In the genomic region with DNA sequence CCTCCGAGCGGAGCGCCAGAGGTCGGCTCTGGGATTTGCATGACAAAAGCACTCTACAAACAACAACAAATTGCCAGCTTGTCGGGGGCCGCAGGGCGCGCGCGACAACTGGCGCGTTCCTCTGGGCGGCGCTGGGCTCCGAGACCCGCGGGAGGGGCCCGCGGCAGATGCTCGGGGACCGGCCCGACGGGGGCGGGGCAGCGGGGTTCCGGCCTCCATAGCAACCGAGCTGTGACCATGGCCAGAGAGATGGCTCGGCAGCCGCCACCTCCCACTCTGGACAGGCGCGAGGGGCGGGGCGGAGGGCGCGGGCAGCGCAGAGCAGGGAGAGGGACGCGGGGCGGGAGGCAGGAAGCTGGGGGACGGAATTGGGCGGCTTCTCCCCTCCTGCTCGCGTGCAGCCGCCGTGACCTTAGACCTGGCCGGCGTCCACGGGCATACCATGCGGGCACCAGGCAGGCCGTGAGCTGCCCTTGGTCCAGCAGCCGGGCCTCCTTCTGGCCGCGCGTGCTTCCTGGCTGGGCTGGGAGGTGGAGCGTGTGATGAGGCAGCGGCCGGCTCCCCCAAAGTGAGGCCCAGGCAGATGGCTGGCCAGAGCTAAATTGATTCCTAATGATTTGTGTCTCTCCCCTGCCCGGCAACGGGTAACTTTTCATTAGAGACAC, we compare ENCODE assay signal across 8 cellular contexts.
A peak's percentile ranks its signal among the peaks of the same experiment; 100 is the strongest.
DNase-seq lines count a peak whose midpoint lies in the region; ATAC-seq and TF ChIP-seq lines count a peak whose summit lies in the region.

No MANE protein-coding gene starts in this region.

- POLR2A ChIA-PET in activated B cell treated with CpG ODN at 0.5 μM for 24 hours (lab: Charles Lee) = no interaction called here

- DNase-seq in ELF-1 (ENCODE audit: low read depth, low spot score) = peak; percentile 93
- peak; percentile 84 for DNase-seq in NCI-H1105 (lab: John Stamatoyannopoulos, UW)
- DNase-seq in activated B cell treated with CpG ODN at 0.5 μM for 24 hours = no peak
- DNase-seq in Right ventricle myocardium superior = peak; percentile 88
- DNase-seq in nucleus accumbens (lab: John Stamatoyannopoulos, UW) = peak; percentile 25 to 93 (median 84)
- no peak for DNase-seq in effector CD4-positive, alpha-beta T cell

- no peak for ATAC-seq in activated B cell treated with CpG ODN at 0.5 μM for 24 hours (ENCODE audit: low read depth)
- ATAC-seq in Right ventricle myocardium superior (ENCODE audit: poor library complexity) = peak; percentile 96
- no peak for ATAC-seq in HG02588 (IDR thresholded peaks at IDR 0.05; ENCODE audit: unreplicated experiment)
- ATAC-seq in HG03457 (IDR thresholded peaks at IDR 0.05; ENCODE audit: unreplicated experiment) = no peak

- peaks cover 9% of the 10 kb centered on the region for H3K4me1 Mint-ChIP-seq in activated B cell treated with CpG ODN at 0.5 μM for 24 hours

- no peak overlapping the region for H3K27ac Mint-ChIP-seq in activated B cell treated with CpG ODN at 0.5 μM for 24 hours

- TF ChIP-seq CTCF in activated B cell treated with CpG ODN at 0.5 μM for 24 hours (IDR thresholded peaks at IDR 0.05) = no peak

- peak overlapping the region; percentile 19 for H3K4me3 Mint-ChIP-seq in activated B cell treated with CpG ODN at 0.5 μM for 24 hours

- no peaks in the 10 kb centered on the region for H3K9me3 Mint-ChIP-seq in activated B cell treated with CpG ODN at 0.5 μM for 24 hours

- CTCF ChIA-PET in activated B cell treated with CpG ODN at 0.5 μM for 24 hours (lab: Charles Lee) = no interaction called here

- H3K27me3 Mint-ChIP-seq in activated B cell treated with CpG ODN at 0.5 μM for 24 hours = peaks cover 26% of the 10 kb centered on the region

- no peaks in the 10 kb centered on the region for H3K36me3 Mint-ChIP-seq in activated B cell treated with CpG ODN at 0.5 μM for 24 hours (ENCODE audit: low read depth)

- intact Hi-C loops in activated B cell treated with CpG ODN at 0.5 μM for 24 hours (cut with micrococcal nuclease) (no loop called here), Right ventricle myocardium superior (cut with DNase I) (no loop called here)

Comparison
In these comparisons a context has a peak if more than half of its experiments do, and no peak if none do; other contexts are left out.
1. DNase-seq: peak in ELF-1 (single experiment), NCI-H1105 (single experiment), Right ventricle myocardium superior (single experiment) and nucleus accumbens (56 of 56); none in activated B cell treated with CpG ODN at 0.5 μM for 24 hours (single experiment) and effector CD4-positive, alpha-beta T cell (single experiment).